In genomic region chr2:219073413-219074129, GRCh38 we compare ENCODE assay signal across 8 cellular contexts. TPM values are rescaled to one million over a fixed set of nuclear protein-coding genes. Genes with fewer than 3 reads are reported as not detected.
DNase-seq lines count a peak whose midpoint lies in the region; ATAC-seq and TF ChIP-seq lines count a peak whose summit lies in the region.

No MANE protein-coding gene starts in this region.

- ATAC-seq in GM19023 (IDR thresholded peaks at IDR 0.05; ENCODE audit: unreplicated experiment) (no peak), GM19397 (IDR thresholded peaks at IDR 0.05; ENCODE audit: unreplicated experiment) (no peak)

- no peaks in the 10 kb centered on the region for H3F3A ChIP-seq in OCI-LY1 (ENCODE audit: insufficient read depth, low read length)

- H3K9me2 ChIP-seq in OCI-LY1 (ENCODE audit: low read depth, low read length) = no peaks in the 10 kb centered on the region

- H3K4me1 ChIP-seq in OCI-LY1 (ENCODE audit: insufficient read depth, low read length, severe bottlenecking) = no peaks in the 10 kb centered on the region
- H3K4me1 ChIP-seq in endodermal cell (ENCODE audit: control insufficient read depth, insufficient read depth, low read length) = peaks cover 7% of the 10 kb centered on the region

- H3K4me3 Mint-ChIP-seq in endodermal cell (no peak overlapping the region), nephron progenitor cell (no peak overlapping the region)

- DNase-seq in EH (ENCODE audit: low read depth) (peak; percentile 64), HT1080 (ENCODE audit: low read depth) (peak; percentile 55), endodermal cell (peak; percentile 89), nephron progenitor cell (peak; percentile 65), occipital lobe (lab: John Stamatoyannopoulos, UW) (no peak)

- no peaks in the 10 kb centered on the region for H3K79me2 ChIP-seq in OCI-LY1 (ENCODE audit: insufficient read depth, low read length)

- no peak overlapping the region for H2AFZ ChIP-seq in OCI-LY1 (ENCODE audit: low read length)

- no peak overlapping the region for H3K4me3 ChIP-seq in OCI-LY1 (ENCODE audit: low read depth, low read length, poor library complexity, severe bottlenecking)
- no peak overlapping the region for H3K4me3 ChIP-seq in endodermal cell (ENCODE audit: low read length)

- no peaks in the 10 kb centered on the region for H3K9me3 Mint-ChIP-seq in endodermal cell
- no peaks in the 10 kb centered on the region for H3K9me3 Mint-ChIP-seq in nephron progenitor cell

- H3K27ac ChIP-seq in OCI-LY1 (ENCODE audit: low read depth, low read length, poor library complexity, severe bottlenecking) (no peak overlapping the region), endodermal cell (ENCODE audit: low read depth, low read length) (no peak overlapping the region)

- H3K9ac ChIP-seq in OCI-LY1 (ENCODE audit: low read length) (no peak overlapping the region), endodermal cell (ENCODE audit: extremely low read depth, low read length, poor library complexity, severe bottlenecking) (no peak overlapping the region)

- H3K36me3 ChIP-seq in OCI-LY1 (ENCODE audit: insufficient read depth, low read length) (peaks cover 8% of the 10 kb centered on the region; the same call in 1 of the 2 replicates), endodermal cell (ENCODE audit: control insufficient read depth, insufficient read depth, low read length) (peaks cover 31% of the 10 kb centered on the region)

- TF ChIP-seq CTCF in OCI-LY1 (IDR thresholded peaks at IDR 0.05; ENCODE audit: low read length) (peak; percentile 62), endodermal cell (conservative IDR thresholded peaks at IDR 0.05) (peak; percentile 89), nephron progenitor cell (IDR thresholded peaks at IDR 0.05) (peak; percentile 78)

- H3K27ac Mint-ChIP-seq in endodermal cell (no peak overlapping the region), nephron progenitor cell (no peak overlapping the region)

- H4K20me1 ChIP-seq in OCI-LY1 (ENCODE audit: insufficient read depth, low read length) = no peaks in the 10 kb centered on the region

- WGBS in endodermal cell (ENCODE audit: insufficient coverage in 1 of 2, insufficient read length in 1 of 2), 2 experiments = 10 to 50% methylated on average over 3 to 14 of the region's 14 CpGs

- H3K9me3 ChIP-seq in OCI-LY1 (ENCODE audit: low read length) (no peaks in the 10 kb centered on the region), endodermal cell (ENCODE audit: control insufficient read depth, low read length) (no peaks in the 10 kb centered on the region)

- H3K27me3 Mint-ChIP-seq in endodermal cell (ENCODE audit: insufficient read depth) = no peaks in the 10 kb centered on the region
- peaks cover 16% of the 10 kb centered on the region for H3K27me3 Mint-ChIP-seq in nephron progenitor cell (ENCODE audit: low read depth, poor library complexity)

- H3K36me3 Mint-ChIP-seq in endodermal cell (ENCODE audit: low read depth) (peaks cover 20% of the 10 kb centered on the region), nephron progenitor cell (ENCODE audit: low read depth) (peaks cover 22% of the 10 kb centered on the region)

- peaks cover 38% of the 10 kb centered on the region for H3K4me1 Mint-ChIP-seq in endodermal cell
- peaks cover 7% of the 10 kb centered on the region for H3K4me1 Mint-ChIP-seq in nephron progenitor cell

- no peak overlapping the region for H3K4me2 ChIP-seq in OCI-LY1 (ENCODE audit: low read length)

- no peaks in the 10 kb centered on the region for H3K27me3 ChIP-seq in OCI-LY1 (ENCODE audit: insufficient read depth, low read length)
- H3K27me3 ChIP-seq in endodermal cell (ENCODE audit: control insufficient read depth, insufficient read depth, low read length, poor library complexity, severe bottlenecking) = no peaks in the 10 kb centered on the region

RNA-seq across cellular contexts. Expression of gene IHH, which starts 12.8 kb away (rescaled TPM):
- total RNA-seq in HT1080 (2014; rRNA removed; shearing (Covaris generic)) = not detected in 2 replicates
- polyA plus RNA-seq in HT1080 (2015; cell fraction: cytosol; rRNA removed) = not detected in 2 replicates
- polyA plus RNA-seq in HT1080 (2015; cell fraction: nucleus; rRNA removed) = not detected in 2 replicates
- 10 to 100 TPM in 1 of 2 donors, 1 to 10 TPM in 1; 2.1 to 10.3 TPM for total RNA-seq in endodermal cell
- polyA plus RNA-seq in endodermal cell (2013, experiment 1 of 2) = 6.9 TPM
- 3.5 TPM for polyA plus RNA-seq in endodermal cell (2013, experiment 2 of 2)
- 0.16 TPM for total RNA-seq in occipital lobe

RNA-seq across cellular contexts. Expression of gene CFAP65, which starts 32.3 kb away (rescaled TPM):
- total RNA-seq in HT1080 (2014; rRNA removed; shearing (Covaris generic)) = not detected in 2 replicates
- 0.09 and 0.17 TPM in 2 replicates for polyA plus RNA-seq in HT1080 (2015; cell fraction: cytosol; rRNA removed)
- 0.25 and 0.26 TPM in 2 replicates for polyA plus RNA-seq in HT1080 (2015; cell fraction: nucleus; rRNA removed)
- total RNA-seq in endodermal cell (1 to 10 TPM in 1 of 2 donors, under 1 TPM in 1; 0.84 to 1.5 TPM), occipital lobe (0.16 TPM)
- 1.2 TPM for polyA plus RNA-seq in endodermal cell (2013, experiment 1 of 2)
- 0.83 TPM for polyA plus RNA-seq in endodermal cell (2013, experiment 2 of 2)
